1 cellular context compared by ENCODE assay signal in the genomic region with DNA sequence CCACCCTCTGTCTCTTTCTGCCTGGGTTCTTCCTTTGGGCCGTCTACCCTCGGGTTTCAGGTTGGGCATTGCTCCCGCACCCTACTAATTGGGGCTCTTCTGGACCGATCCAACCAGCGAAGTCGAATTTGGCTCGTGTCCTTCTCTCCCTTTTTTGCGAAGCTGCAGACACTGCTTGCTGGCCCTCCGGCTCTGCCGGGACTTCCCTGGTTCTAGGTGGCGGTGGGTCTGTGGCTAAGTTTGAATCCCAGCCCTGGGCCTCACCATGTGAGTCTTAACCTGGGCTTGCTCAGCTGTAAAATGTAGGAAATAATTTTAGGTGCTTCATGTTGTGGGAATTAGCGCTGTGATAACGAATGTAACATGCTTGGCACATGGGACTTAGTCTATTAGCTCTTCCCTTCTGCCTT.
TF ChIP-seq lines count a peak whose summit lies in the region.

No MANE protein-coding gene starts in this region.

TF ChIP-seq in IMR-90, 13 proteins besides CTCF, POLR2A, EP300 and RAD21 (continued from another document):
- TF ChIP-seq, protein P1, sequence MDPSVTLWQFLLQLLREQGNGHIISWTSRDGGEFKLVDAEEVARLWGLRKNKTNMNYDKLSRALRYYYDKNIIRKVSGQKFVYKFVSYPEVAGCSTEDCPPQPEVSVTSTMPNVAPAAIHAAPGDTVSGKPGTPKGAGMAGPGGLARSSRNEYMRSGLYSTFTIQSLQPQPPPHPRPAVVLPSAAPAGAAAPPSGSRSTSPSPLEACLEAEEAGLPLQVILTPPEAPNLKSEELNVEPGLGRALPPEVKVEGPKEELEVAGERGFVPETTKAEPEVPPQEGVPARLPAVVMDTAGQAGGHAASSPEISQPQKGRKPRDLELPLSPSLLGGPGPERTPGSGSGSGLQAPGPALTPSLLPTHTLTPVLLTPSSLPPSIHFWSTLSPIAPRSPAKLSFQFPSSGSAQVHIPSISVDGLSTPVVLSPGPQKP (IDR thresholded peaks at IDR 0.05; ENCODE audit: borderline replicate concordance, low read depth, low read length): no peak
- no peak for TF ChIP-seq MAZ (IDR thresholded peaks at IDR 0.05; ENCODE audit: borderline replicate concordance, low read depth, low read length)
- TF ChIP-seq CHD1 (IDR thresholded peaks at IDR 0.05; ENCODE audit: low read depth, low read length): no peak
- no peak for TF ChIP-seq FOS (IDR thresholded peaks at IDR 0.05; ENCODE audit: low read depth, low read length)
- no peak for TF ChIP-seq MXI1 (IDR thresholded peaks at IDR 0.05; ENCODE audit: borderline replicate concordance, low read depth, low read length)
- no peak for TF ChIP-seq RCOR1 (IDR thresholded peaks at IDR 0.05; ENCODE audit: insufficient replicate concordance, low read length)
- no peak for TF ChIP-seq BHLHE40 (IDR thresholded peaks at IDR 0.05; ENCODE audit: low read depth, low read length)
- no peak for TF ChIP-seq SMC3 (IDR thresholded peaks at IDR 0.05; ENCODE audit: low read depth, low read length)
- no peak for TF ChIP-seq RFX5 (IDR thresholded peaks at IDR 0.05; ENCODE audit: low read depth, low read length)
- TF ChIP-seq MAFK (IDR thresholded peaks at IDR 0.05; ENCODE audit: low read depth, low read length): no peak
- TF ChIP-seq CEBPB (IDR thresholded peaks at IDR 0.05; ENCODE audit: low read depth, low read length): no peak
